Comparison of ENCODE assay signal across 6 cellular contexts in genomic region chr7:102490529-102491075, GRCh38. TPM values are rescaled to one million over a fixed set of nuclear protein-coding genes. Genes with fewer than 3 reads are reported as not detected.
A peak's percentile ranks its signal among the peaks of the same experiment; 100 is the strongest.
DNase-seq lines count a peak whose midpoint lies in the region; ATAC-seq and TF ChIP-seq lines count a peak whose summit lies in the region.
"Not testable (repeated sequence)": the region's sequence is repeated elsewhere in the genome, so short reads cannot be mapped to it uniquely, and the experiment has no call there.

No MANE protein-coding gene starts in this region.

- TF ChIP-seq CTCF in WERI-Rb-1 (IDR thresholded peaks at IDR 0.05; ENCODE audit: low read depth, low read length): not testable (repeated sequence)

- not testable (repeated sequence) for H3K9me3 ChIP-seq in WERI-Rb-1 (ENCODE audit: severe bottlenecking)

- not testable (repeated sequence) for H3K36me3 Mint-ChIP-seq in activated naive CD8-positive, alpha-beta T cell treated with anti-CD3 and anti-CD28 coated beads, Interleukin-2, amount 10 ng/mL, durations not matched to agents 7 days and 5 days; memory B cell

- not testable (repeated sequence) for H3K27ac Mint-ChIP-seq in activated naive CD8-positive, alpha-beta T cell treated with anti-CD3 and anti-CD28 coated beads, Interleukin-2, amount 10 ng/mL, durations not matched to agents 7 days and 5 days; memory B cell

- not testable (repeated sequence) for H3K4me1 Mint-ChIP-seq in activated naive CD8-positive, alpha-beta T cell treated with anti-CD3 and anti-CD28 coated beads, Interleukin-2, amount 10 ng/mL, durations not matched to agents 7 days and 5 days; memory B cell

- not testable (repeated sequence) for H3K4me3 Mint-ChIP-seq in activated naive CD8-positive, alpha-beta T cell treated with anti-CD3 and anti-CD28 coated beads, Interleukin-2, amount 10 ng/mL, durations not matched to agents 7 days and 5 days; memory B cell

- POLR2A ChIA-PET in activated naive CD8-positive, alpha-beta T cell treated with anti-CD3 and anti-CD28 coated beads, Interleukin-2, amount 10 ng/mL, durations not matched to agents 7 days and 5 days (lab: Charles Lee): not testable (repeated sequence)

- H3K4me3 ChIP-seq in WERI-Rb-1 (ENCODE audit: low read depth, low read length): not testable (repeated sequence)

- DNase-seq in WERI-Rb-1: peak; percentile 83
- DNase-seq in activated naive CD8-positive, alpha-beta T cell treated with anti-CD3 and anti-CD28 coated beads, Interleukin-2, amount 10 ng/mL, durations not matched to agents 7 days and 5 days: not testable (repeated sequence)
- DNase-seq in memory B cell (ENCODE audit: low spot score in 2 of 2): peak; percentile 52 to 60
- peak; percentile 77 for DNase-seq in stimulated activated naive CD8-positive, alpha-beta T cell treated with anti-CD3 and anti-CD28 coated beads, Interleukin-15, Interleukin-2, amounts not matched to agents 100 U/mL and 50 U/mL, for 24 hours

- H3K27me3 ChIP-seq in WERI-Rb-1 (ENCODE audit: insufficient read depth, low read depth, severe bottlenecking): not testable (repeated sequence)

- peak; percentile 48 for ATAC-seq in GM19328 (IDR thresholded peaks at IDR 0.05; ENCODE audit: unreplicated experiment)
- peak; percentile 40 for ATAC-seq in HG02973 (IDR thresholded peaks at IDR 0.05; ENCODE audit: unreplicated experiment)
- ATAC-seq in activated naive CD8-positive, alpha-beta T cell treated with anti-CD3 and anti-CD28 coated beads, Interleukin-2, amount 10 ng/mL, durations not matched to agents 7 days and 5 days (ENCODE audit: low read depth): peak; percentile 11
- ATAC-seq in memory B cell (ENCODE audit: low read depth): peak; percentile 44
- ATAC-seq in stimulated activated naive CD8-positive, alpha-beta T cell treated with anti-CD3 and anti-CD28 coated beads, Interleukin-15, Interleukin-2, amounts not matched to agents 100 U/mL and 50 U/mL, for 24 hours: peak; percentile 75

- H3K27me3 Mint-ChIP-seq in activated naive CD8-positive, alpha-beta T cell treated with anti-CD3 and anti-CD28 coated beads, Interleukin-2, amount 10 ng/mL, durations not matched to agents 7 days and 5 days; memory B cell: not testable (repeated sequence)

- not testable (repeated sequence) for H3K36me3 ChIP-seq in WERI-Rb-1

- not testable (repeated sequence) for H3K9me3 Mint-ChIP-seq in activated naive CD8-positive, alpha-beta T cell treated with anti-CD3 and anti-CD28 coated beads, Interleukin-2, amount 10 ng/mL, durations not matched to agents 7 days and 5 days; memory B cell

- not testable (repeated sequence) for H3K27ac ChIP-seq in WERI-Rb-1

RNA-seq across cellular contexts. Expression of gene POLR2J, which starts 11.9 kb away (rescaled TPM):
- total RNA-seq in activated naive CD8-positive, alpha-beta T cell treated with anti-CD3 and anti-CD28 coated beads, Interleukin-2, amount 10 ng/mL, durations not matched to agents 7 days and 5 days: 10 to 100 TPM; 48.3 to 53.6 TPM

RNA-seq across cellular contexts. Expression of gene LRWD1, which starts 25.8 kb away (rescaled TPM):
- total RNA-seq in activated naive CD8-positive, alpha-beta T cell treated with anti-CD3 and anti-CD28 coated beads, Interleukin-2, amount 10 ng/mL, durations not matched to agents 7 days and 5 days: 10 to 100 TPM; 14.7 to 15.8 TPM

RNA-seq across cellular contexts. Expression of gene ALKBH4, which starts 25.9 kb away (rescaled TPM):
- 10 to 100 TPM; 12.5 to 14.0 TPM for total RNA-seq in activated naive CD8-positive, alpha-beta T cell treated with anti-CD3 and anti-CD28 coated beads, Interleukin-2, amount 10 ng/mL, durations not matched to agents 7 days and 5 days

RNA-seq across cellular contexts. Expression of gene RASA4B, which starts 27.0 kb away (rescaled TPM):
- total RNA-seq in activated naive CD8-positive, alpha-beta T cell treated with anti-CD3 and anti-CD28 coated beads, Interleukin-2, amount 10 ng/mL, durations not matched to agents 7 days and 5 days: 10 to 100 TPM; 16.2 to 18.0 TPM

RNA-seq across cellular contexts. Expression of gene UPK3BL2, which starts 52.9 kb away (rescaled TPM):
- total RNA-seq in activated naive CD8-positive, alpha-beta T cell treated with anti-CD3 and anti-CD28 coated beads, Interleukin-2, amount 10 ng/mL, durations not matched to agents 7 days and 5 days: 10 to 100 TPM; 20.5 to 20.7 TPM

Comparison
In these comparisons a context has a peak if more than half of its experiments do, and no peak if none do; other contexts are left out.
1. ATAC-seq: peak in every context shown above with its lines; median percentile 75 in stimulated activated naive CD8-positive, alpha-beta T cell treated with anti-CD3 and anti-CD28 coated beads, Interleukin-15, Interleukin-2, amounts not matched to agents 100 U/mL and 50 U/mL, for 24 hours; 48 in GM19328; 44 in memory B cell; 40 in HG02973; 11 in activated naive CD8-positive, alpha-beta T cell treated with anti-CD3 and anti-CD28 coated beads, Interleukin-2, amount 10 ng/mL, durations not matched to agents 7 days and 5 days.